In the genomic region with DNA sequence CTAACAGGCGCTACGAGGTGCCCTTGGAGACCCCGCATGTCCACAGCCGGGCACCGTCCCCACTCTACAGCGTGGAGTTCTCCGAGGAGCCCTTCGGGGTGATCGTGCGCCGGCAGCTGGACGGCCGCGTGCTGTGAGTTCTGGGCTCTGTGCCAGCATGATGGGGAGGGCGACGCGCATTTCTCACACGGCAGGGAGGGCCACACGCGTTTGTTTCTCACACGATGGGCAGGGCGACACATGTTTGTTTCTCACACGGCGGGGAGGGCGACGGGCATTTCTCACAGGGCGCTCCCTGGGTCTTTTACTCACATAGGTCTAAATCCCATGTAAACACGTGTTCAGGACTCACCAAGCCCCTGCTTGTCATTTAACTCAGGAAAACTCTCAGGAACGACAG, we compare ENCODE assay signal across 1 cellular context.
TF ChIP-seq lines count a peak whose summit lies in the region.

No MANE protein-coding gene starts in this region.

TF ChIP-seq in HepG2, 621 proteins besides CTCF, POLR2A, EP300 and RAD21:
- TF ChIP-seq, protein P1, sequence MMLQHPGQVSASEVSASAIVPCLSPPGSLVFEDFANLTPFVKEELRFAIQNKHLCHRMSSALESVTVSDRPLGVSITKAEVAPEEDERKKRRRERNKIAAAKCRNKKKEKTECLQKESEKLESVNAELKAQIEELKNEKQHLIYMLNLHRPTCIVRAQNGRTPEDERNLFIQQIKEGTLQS (CRISPR knock-in tag; IDR thresholded peaks at IDR 0.05): no peak
- TF ChIP-seq ZNF598 (CRISPR knock-in tag; IDR thresholded peaks at IDR 0.05; ENCODE audit: borderline replicate concordance): no peak
- no peak for TF ChIP-seq JUN (CRISPR knock-in tag; IDR thresholded peaks at IDR 0.05)
- TF ChIP-seq SRF (IDR thresholded peaks at IDR 0.05; ENCODE audit: low read depth, low read length): no peak
- no peak for TF ChIP-seq CBX1 (IDR thresholded peaks at IDR 0.05; ENCODE audit: low read depth)
- TF ChIP-seq CBX5 (CRISPR knock-in tag; IDR thresholded peaks at IDR 0.05; ENCODE audit: borderline replicate concordance): no peak
- TF ChIP-seq HOXA3 (CRISPR knock-in tag; IDR thresholded peaks at IDR 0.05): 0 out of 2 replicates have a peak, but pooled peaks have one; percentile 14
